ENCODE assay signal across 1 cellular context in genomic region chr17:16298140-16298662, GRCh38.
TF ChIP-seq lines count a peak whose summit lies in the region.

No MANE protein-coding gene starts in this region.

TF ChIP-seq in A549, 52 proteins besides CTCF, POLR2A, EP300 and RAD21 (continued from another document):
- no peak for TF ChIP-seq MAZ (IDR thresholded peaks at IDR 0.05; ENCODE audit: borderline replicate concordance, low read depth, low read length)
- TF ChIP-seq HOXB5 (CRISPR knock-in tag; IDR thresholded peaks at IDR 0.05) = no peak
- no peak for TF ChIP-seq ZNF302 (CRISPR knock-in tag; IDR thresholded peaks at IDR 0.05)
- no peak for TF ChIP-seq HES2 (IDR thresholded peaks at IDR 0.05)
- TF ChIP-seq HOXA7 (CRISPR knock-in tag; IDR thresholded peaks at IDR 0.05) = no peak
- no peak for TF ChIP-seq ESRRA (IDR thresholded peaks at IDR 0.05; ENCODE audit: borderline replicate concordance, low read length)
- TF ChIP-seq KDM1A (IDR thresholded peaks at IDR 0.05; ENCODE audit: low read depth) = no peak
- TF ChIP-seq BCL3 (IDR thresholded peaks at IDR 0.05) = no peak
